Comparison of ENCODE assay signal across 23 cellular contexts in genomic region chr9:13459071-13459470, GRCh38.
A peak's percentile ranks its signal among the peaks of the same experiment; 100 is the strongest.
DNase-seq lines count a peak whose midpoint lies in the region; ATAC-seq, FAIRE-seq and TF ChIP-seq lines count a peak whose summit lies in the region.
"Had no signal": no experiment of that assay in that cellular context is flagged by ENCODE, and none has a peak within 500 bp of the region (broad histone marks: within the 10 kb centered on the region; RNA-seq: fewer than 3 reads in every experiment).

No MANE protein-coding gene starts in this region.

- no TSS peak for BruUV-seq in PC-3 (replicated peaks; lab: Mats Ljungman, UMichigan)

- H3K79me2 ChIP-seq in PC-3 (ENCODE audit: low read length): no peaks in the 10 kb centered on the region

- FAIRE-seq in bronchial epithelial cell (lab: Jason Lieb, UNC): no peak
- FAIRE-seq: A204.1, GM12892, H54 had no signal

- peak; percentile 2 for DNase-seq in ELR (ENCODE audit: low read depth)
- peak; percentile 65 for DNase-seq in PC-3
- peak; percentile 83 for DNase-seq in bronchial epithelial cell (ENCODE audit: low read depth)
- peak; percentile 16 for DNase-seq in epithelial cell of proximal tubule (ENCODE audit: low read depth)
- DNase-seq in stimulated activated CD4-positive, alpha-beta T cell treated with anti-CD3 and anti-CD28 coated beads, Interleukin-2, amount 100 ng/mL, for 48 hours: no peak
- no peak for DNase-seq in activated gamma-delta T cell treated with Interleukin-2 at 50 U/mL for 16 hours
- no peak for DNase-seq in RKO (ENCODE audit: low spot score)
- DNase-seq: ACHN; BE2C; C1 segment of cervical spinal cord; CD4-positive, CD25-positive, alpha-beta regulatory T cell; CD8-positive, alpha-beta memory T cell; COR-L47; DMS 273 treated with DMSO at 0.1 percent for 48 hours; DMS53; DND-41; GDM1; HCEC 1CT had no signal

- H3K4me3 ChIP-seq in PC-3 (ENCODE audit: low read length): no peak overlapping the region
- no peak overlapping the region for H3K4me3 ChIP-seq in bronchial epithelial cell (ENCODE audit: low read depth, low read length)
- no peak overlapping the region for H3K4me3 ChIP-seq in epithelial cell of proximal tubule (ENCODE audit: low read depth, low read length)
- H3K4me3 ChIP-seq: GM23338 had no signal

- no peak overlapping the region for H3K4me2 ChIP-seq in PC-3 (ENCODE audit: low read length)
- H3K4me2 ChIP-seq: GM23338 had no signal

- no peak for ATAC-seq in PC-3
- no peak for ATAC-seq in GM18502 (IDR thresholded peaks at IDR 0.05; ENCODE audit: poor library complexity, unreplicated experiment)
- ATAC-seq: GM23338 had no signal

- H3K27ac ChIP-seq in PC-3 (ENCODE audit: low read length): no peak overlapping the region

- H3K27me3 ChIP-seq in PC-3 (ENCODE audit: low read length) (no peaks in the 10 kb centered on the region), bronchial epithelial cell (ENCODE audit: control insufficient read depth, insufficient read depth, low read length) (no peaks in the 10 kb centered on the region)
- H3K27me3 ChIP-seq: BE2C had no signal

- no peaks in the 10 kb centered on the region for H3K9me3 ChIP-seq in PC-3 (ENCODE audit: low read length)
- H3K9me3 ChIP-seq: BE2C had no signal

- no peaks in the 10 kb centered on the region for H3K9me2 ChIP-seq in PC-3 (replicated peaks; ENCODE audit: low read length)

- no peak overlapping the region for H3K9ac ChIP-seq in PC-3 (ENCODE audit: low read length)

- TF ChIP-seq CTCF in PC-3 (conservative IDR thresholded peaks at IDR 0.05; ENCODE audit: low read depth, low read length): no peak
- no peak for TF ChIP-seq CTCF in bronchial epithelial cell (IDR thresholded peaks at IDR 0.05; ENCODE audit: insufficient read depth, low read length, severe bottlenecking)
- no peak for TF ChIP-seq CTCF in epithelial cell of proximal tubule (conservative IDR thresholded peaks at IDR 0.05; ENCODE audit: low read depth, low read length)

- CTCF ChIA-PET in PC-3 (lab: Charles Lee): no interaction called here

- H4K20me1 ChIP-seq in PC-3 (ENCODE audit: low read length): no peaks in the 10 kb centered on the region

- H3F3A ChIP-seq in PC-3 (ENCODE audit: low read length, unreplicated experiment): no peaks in the 10 kb centered on the region

- H3K36me3 ChIP-seq in PC-3 (ENCODE audit: low read depth, low read length) (no peaks in the 10 kb centered on the region), bronchial epithelial cell (ENCODE audit: control insufficient read depth, insufficient read depth, low read length) (no peaks in the 10 kb centered on the region)
- H3K36me3 ChIP-seq: BE2C had no signal

- intact Hi-C loops in PC-3 (cut with micrococcal nuclease): no loop called here

- POLR2A ChIA-PET in PC-3 (lab: Charles Lee; ENCODE audit: unreplicated experiment): no interaction called here

- H2AFZ ChIP-seq in PC-3 (ENCODE audit: low read length): no peak overlapping the region
- H2AFZ ChIP-seq: GM23338 had no signal

- peaks cover 9% of the 10 kb centered on the region for H3K4me1 ChIP-seq in PC-3 (ENCODE audit: insufficient read depth, low read length)
- H3K4me1 ChIP-seq: BE2C had no signal

Comparison
In these comparisons a context has a peak if more than half of its experiments do, and no peak if none do; other contexts are left out.
1. DNase-seq: peak in ELR (single experiment), PC-3 (single experiment), bronchial epithelial cell (single experiment) and epithelial cell of proximal tubule (single experiment); none in stimulated activated CD4-positive, alpha-beta T cell treated with anti-CD3 and anti-CD28 coated beads, Interleukin-2, amount 100 ng/mL, for 48 hours (0 of 2), activated gamma-delta T cell treated with Interleukin-2 at 50 U/mL for 16 hours (single experiment) and RKO (single experiment).